Comparison of ENCODE assay signal across 9 cellular contexts in the genomic region with DNA sequence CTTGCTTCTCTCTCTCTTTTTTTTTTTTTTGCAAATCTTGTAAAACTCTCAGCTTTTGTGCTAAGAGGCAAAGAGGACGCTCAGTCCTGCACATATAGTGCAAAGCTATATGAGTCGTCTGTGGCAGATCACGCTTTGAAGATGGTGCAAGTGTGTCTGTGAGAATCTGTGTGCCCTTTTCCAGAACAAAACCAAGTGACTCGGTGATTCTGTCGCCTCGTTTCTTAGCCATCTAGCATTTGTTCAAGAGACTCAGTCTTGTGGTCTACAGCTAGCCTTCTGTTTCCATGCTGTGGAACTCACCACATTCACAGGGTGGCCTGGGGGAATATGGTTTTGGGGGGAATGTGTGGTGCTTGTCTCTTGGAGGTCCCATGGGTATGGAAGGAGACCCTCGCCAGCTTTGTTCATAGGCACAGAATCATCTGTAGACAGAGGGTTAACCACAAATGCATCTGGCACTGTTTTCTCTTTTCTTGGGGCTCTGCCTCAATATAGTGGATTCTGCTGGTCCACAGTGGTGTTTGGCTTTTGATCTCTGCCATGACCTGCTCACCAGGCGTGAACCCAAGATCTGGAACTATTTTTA.
DNase-seq lines count a peak whose midpoint lies in the region; ATAC-seq and TF ChIP-seq lines count a peak whose summit lies in the region.
"Had no signal": no experiment of that assay in that cellular context is flagged by ENCODE, and none has a peak within 500 bp of the region (broad histone marks: within the 10 kb centered on the region; RNA-seq: fewer than 3 reads in every experiment).

No MANE protein-coding gene starts in this region.

- H3K4me1 ChIP-seq in mucosa of rectum (ENCODE audit: control insufficient read depth in 2 of 2, insufficient read depth in 2 of 2, low read length in 2 of 2) (peaks cover 29 to 33% of the 10 kb centered on the region in 2 donors), upper lobe of left lung (peaks cover 57 to 86% (median 60%) of the 10 kb centered on the region in 4 donors)

- no peak overlapping the region for H3K27ac Mint-ChIP-seq in activated naive CD4-positive, alpha-beta T cell treated with anti-CD3 and anti-CD28 coated beads for 36 hours

- peak overlapping the region; percentile 63 to 69 for H3K9ac ChIP-seq in mucosa of rectum (ENCODE audit: low read depth in 1 of 2, low read length in 2 of 2)

- peak; percentile 24 for DNase-seq in activated naive CD4-positive, alpha-beta T cell treated with anti-CD3 and anti-CD28 coated beads for 36 hours
- DNase-seq in activated naive CD4-positive, alpha-beta T cell treated with Interleukin-2 at 50 U/mL for 16 hours = no peak
- DNase-seq in brain microvascular endothelial cell (no peak), upper lobe of left lung (no peak), H4 (ENCODE audit: low spot score) (no peak)
- DNase-seq: CD4-positive, alpha-beta memory T cell had no signal

- intact Hi-C loops in activated naive CD4-positive, alpha-beta T cell treated with anti-CD3 and anti-CD28 coated beads for 36 hours (cut with micrococcal nuclease) = loop anchor here (2.0 kb wide), 1 partner anchor 17 kb away; no protein-coding TSS in a partner anchor

- peak overlapping the region; percentile 1 for H3K4me3 Mint-ChIP-seq in activated naive CD4-positive, alpha-beta T cell treated with anti-CD3 and anti-CD28 coated beads for 36 hours

- WGBS in upper lobe of left lung, 2 donors = 64 to 66% methylated on average over 8 of the region's 8 CpGs

- TF ChIP-seq EP300 in upper lobe of left lung (IDR thresholded peaks at IDR 0.05) = no peak

- no peak for ATAC-seq in upper lobe of left lung (ENCODE audit: low FRiP score in 2 of 2)
- no peak for ATAC-seq in HG02852 (IDR thresholded peaks at IDR 0.05; ENCODE audit: unreplicated experiment)
- no peak for ATAC-seq in GM21381 (IDR thresholded peaks at IDR 0.05; ENCODE audit: unreplicated experiment)

- H3K27me3 ChIP-seq in brain microvascular endothelial cell (replicated peaks) = no peaks in the 10 kb centered on the region
- no peaks in the 10 kb centered on the region for H3K27me3 ChIP-seq in mucosa of rectum (ENCODE audit: control insufficient read depth in 2 of 2, insufficient read depth in 2 of 2, low read length in 2 of 2)
- H3K27me3 ChIP-seq in upper lobe of left lung = no peaks in the 10 kb centered on the region

- peaks cover 17% of the 10 kb centered on the region for H3K4me1 Mint-ChIP-seq in activated naive CD4-positive, alpha-beta T cell treated with anti-CD3 and anti-CD28 coated beads for 36 hours (ENCODE audit: low read depth)

- no peaks in the 10 kb centered on the region for H3K36me3 Mint-ChIP-seq in activated naive CD4-positive, alpha-beta T cell treated with anti-CD3 and anti-CD28 coated beads for 36 hours (ENCODE audit: low read depth)
- H3K36me3 Mint-ChIP-seq: CD4-positive, alpha-beta memory T cell had no signal

- no peaks in the 10 kb centered on the region for H3K9me3 Mint-ChIP-seq in activated naive CD4-positive, alpha-beta T cell treated with anti-CD3 and anti-CD28 coated beads for 36 hours
- H3K9me3 Mint-ChIP-seq: CD4-positive, alpha-beta memory T cell had no signal

- in situ Hi-C loops in brain microvascular endothelial cell (cut with HindIII; ENCODE audit: low pct_ligation_motif_present, low sequenced_read_pairs) = no loop called here

- no peak for TF ChIP-seq POLR2A in upper lobe of left lung (IDR thresholded peaks at IDR 0.05)

- TF ChIP-seq CTCF in brain microvascular endothelial cell (IDR thresholded peaks at IDR 0.05; ENCODE audit: low read depth, low read length, missing control alignments) (no peak), upper lobe of left lung (IDR thresholded peaks at IDR 0.05) (no peak)

- no peaks in the 10 kb centered on the region for H3K27me3 Mint-ChIP-seq in activated naive CD4-positive, alpha-beta T cell treated with anti-CD3 and anti-CD28 coated beads for 36 hours (ENCODE audit: low read depth)
- H3K27me3 Mint-ChIP-seq: CD4-positive, alpha-beta memory T cell had no signal

- H3K4me3 ChIP-seq in brain microvascular endothelial cell (ENCODE audit: low read depth, low read length) (peak overlapping the region; percentile 47), mucosa of rectum (ENCODE audit: low read length in 2 of 2) (peak overlapping the region; percentile 56 to 68), upper lobe of left lung (peak overlapping the region in 3 of 4 donors; percentile 7 to 39 (median 8))

- peaks cover 3% of the 10 kb centered on the region for H3K36me3 ChIP-seq in brain microvascular endothelial cell (replicated peaks)
- no peaks in the 10 kb centered on the region for H3K36me3 ChIP-seq in mucosa of rectum (ENCODE audit: control insufficient read depth in 2 of 2, insufficient read depth in 2 of 2, low read length in 2 of 2)
- H3K36me3 ChIP-seq in upper lobe of left lung = no peaks in the 10 kb centered on the region

- H3K9me3 ChIP-seq in mucosa of rectum (ENCODE audit: control insufficient read depth in 2 of 2, low read length in 2 of 2) (no peaks in the 10 kb centered on the region), upper lobe of left lung (no peaks in the 10 kb centered on the region)

- H3K27ac ChIP-seq in brain microvascular endothelial cell = peak overlapping the region; percentile 87
- peak overlapping the region; percentile 81 to 86 for H3K27ac ChIP-seq in mucosa of rectum (ENCODE audit: low read depth in 2 of 2, low read length in 2 of 2)
- peak overlapping the region; percentile 68 to 83 (median 73) for H3K27ac ChIP-seq in upper lobe of left lung

- CTCF ChIA-PET in activated naive CD4-positive, alpha-beta T cell treated with anti-CD3 and anti-CD28 coated beads for 36 hours (lab: Charles Lee) = interaction anchor here (0.8 to 1.5 kb wide), 4 partner anchors 16 to 24 kb away, joined by 3 read pairs; no protein-coding TSS in a partner anchor

Comparison
In these comparisons a context has a peak if more than half of its experiments do, and no peak if none do; other contexts are left out.
1. H3K4me3 ChIP-seq: peak in every context shown above with its lines; median percentile 62 in mucosa of rectum; 47 in brain microvascular endothelial cell; 8 in upper lobe of left lung.